ENCODE assay signal across 17 cellular contexts in the genomic region with DNA sequence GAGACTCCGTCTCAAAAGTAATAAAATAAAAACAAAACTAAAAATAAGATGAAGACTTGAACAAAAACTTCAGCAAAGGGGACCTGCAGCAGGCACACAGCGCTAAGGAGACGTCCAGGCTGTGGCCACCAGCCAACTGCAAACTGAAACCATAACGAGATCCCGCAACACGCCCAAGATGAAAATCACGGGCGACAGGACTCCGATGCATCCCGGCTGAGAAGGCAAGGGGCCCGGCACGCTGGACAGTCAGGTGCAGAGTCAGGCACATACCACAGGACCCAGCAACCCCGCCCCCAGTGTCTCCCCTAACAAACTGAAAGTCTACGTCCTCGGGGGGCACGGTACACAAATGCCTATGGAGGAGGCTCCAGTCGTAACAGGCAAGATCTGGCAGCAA. TPM values are rescaled to one million over a fixed set of nuclear protein-coding genes. Genes with fewer than 3 reads are reported as not detected.
DNase-seq lines count a peak whose midpoint lies in the region; ATAC-seq and TF ChIP-seq lines count a peak whose summit lies in the region.
"Had no signal": no experiment of that assay in that cellular context is flagged by ENCODE, and none has a peak within 500 bp of the region (broad histone marks: within the 10 kb centered on the region; RNA-seq: fewer than 3 reads in every experiment).

No MANE protein-coding gene starts in this region.

- no peak overlapping the region for H3K9ac ChIP-seq in skeletal muscle satellite cell (ENCODE audit: low read depth, low read length)

- H3K9me3 ChIP-seq in heart left ventricle = no peaks in the 10 kb centered on the region
- no peaks in the 10 kb centered on the region for H3K9me3 ChIP-seq in MG63
- no peaks in the 10 kb centered on the region for H3K9me3 ChIP-seq in skeletal muscle satellite cell (replicated peaks; ENCODE audit: low read length)
- H3K9me3 ChIP-seq: SJSA1 had no signal

- peaks cover 0 to 3% (median 0%) of the 10 kb centered on the region in 9 donors for H3K36me3 ChIP-seq in heart left ventricle
- H3K36me3 ChIP-seq in MG63 = no peaks in the 10 kb centered on the region; the same call in 1 of the 2 replicates
- H3K36me3 ChIP-seq in skeletal muscle satellite cell (ENCODE audit: insufficient read depth, low read length) = peaks cover 1% of the 10 kb centered on the region
- H3K36me3 ChIP-seq: SJSA1 had no signal

- no peak for TF ChIP-seq CTCF in heart left ventricle (IDR thresholded peaks at IDR 0.05)
- no peak for TF ChIP-seq CTCF in fibroblast of villous mesenchyme (IDR thresholded peaks at IDR 0.05; ENCODE audit: insufficient read depth, low read depth, low read length)

- H3K27me3 ChIP-seq in heart left ventricle (no peaks in the 10 kb centered on the region), MG63 (no peaks in the 10 kb centered on the region), skeletal muscle satellite cell (ENCODE audit: control insufficient read depth, insufficient read depth, low read length) (no peaks in the 10 kb centered on the region)
- H3K27me3 ChIP-seq: SJSA1 had no signal

- H3K27ac ChIP-seq in heart left ventricle = no peak overlapping the region
- H3K27ac ChIP-seq: SJSA1 had no signal

- no peak for ATAC-seq in Right ventricle myocardium inferior
- ATAC-seq in heart left ventricle = no peak

- no peaks in the 10 kb centered on the region for H3K4me1 ChIP-seq in heart left ventricle
- H3K4me1 ChIP-seq in skeletal muscle satellite cell (ENCODE audit: control insufficient read depth, insufficient read depth, low read length) = peaks cover 8% of the 10 kb centered on the region
- H3K4me1 ChIP-seq: SJSA1 had no signal

- peak; percentile 62 for DNase-seq in Right ventricle myocardium inferior (ENCODE audit: missing footprints)
- no peak for DNase-seq in heart left ventricle
- peak; percentile 23 for DNase-seq in MG63
- no peak for DNase-seq in fibroblast of villous mesenchyme (ENCODE audit: low read depth)
- DNase-seq in GM03348 (ENCODE audit: low spot score) = no peak
- no peak for DNase-seq in hippocampal formation (lab: John Stamatoyannopoulos, UW)
- DNase-seq: C1 segment of cervical spinal cord; CD8-positive, alpha-beta memory T cell; DMS53; H9; NCI-H1105; NCI-H2081; NCI-H226; NCI-H524; NCI-H82 had no signal

- H3K4me3 ChIP-seq in heart left ventricle (no peak overlapping the region), MG63 (peak overlapping the region; percentile 43), fibroblast of villous mesenchyme (ENCODE audit: low read depth, low read length) (peak overlapping the region; percentile 2), skeletal muscle satellite cell (ENCODE audit: low read length) (peak overlapping the region; percentile 45)
- H3K4me3 ChIP-seq: SJSA1 had no signal

- H3K4me2 ChIP-seq in skeletal muscle satellite cell (ENCODE audit: low read length) = peak overlapping the region; percentile 73

- TF ChIP-seq POLR2A in heart left ventricle (IDR thresholded peaks at IDR 0.05) = no peak

- intact Hi-C loops in Right ventricle myocardium inferior (cut with DNase I) (no loop called here), heart left ventricle (cut with DNase I) (no loop called here)

- 79 to 84% (median 82%) methylated on average over 14 to 17 of the region's 17 CpGs for WGBS in heart left ventricle, 4 donors

RNA-seq across cellular contexts. Expression of gene HRAS, which starts 9.2 kb away (rescaled TPM):
- total RNA-seq in Right ventricle myocardium inferior (57.5 TPM), heart left ventricle (10 to 100 TPM; 44.0 to 65.4 (median 55.6) TPM), fibroblast of villous mesenchyme (36.7 and 47.0 TPM in 2 replicates)
- polyA plus RNA-seq in heart left ventricle = 10 to 100 TPM; 83.3 to 99.3 TPM
- 78.8 and 207 TPM in 2 replicates for total RNA-seq in MG63 (2014; rRNA removed; shearing (Covaris generic); ENCODE audit: low replicate concordance)
- total RNA-seq in skeletal muscle satellite cell (2012; rRNA removed) = 44.9 and 70.6 TPM in 2 replicates

RNA-seq across cellular contexts. Expression of gene LRRC56, which starts 11.1 kb away (rescaled TPM):
- total RNA-seq in Right ventricle myocardium inferior (0.16 TPM), heart left ventricle (under 1 TPM in 7 of 9 donors, not detected in 2; 0.07 to 0.35 (median 0.20) TPM), fibroblast of villous mesenchyme (0.43 and 0.64 TPM in 2 replicates)
- under 1 TPM; 0.19 to 0.30 TPM for polyA plus RNA-seq in heart left ventricle
- total RNA-seq in MG63 (2014; rRNA removed; shearing (Covaris generic); ENCODE audit: low replicate concordance) = 0.63 TPM in 1 of 2 replicates, not detected in the other
- total RNA-seq in skeletal muscle satellite cell (2012; rRNA removed) = under 0.01 TPM in 2 replicates

RNA-seq across cellular contexts. Expression of gene RNH1, which starts 19.1 kb away (rescaled TPM):
- total RNA-seq in Right ventricle myocardium inferior = 190 TPM
- 100 to 1,000 TPM; 132 to 247 (median 158) TPM for total RNA-seq in heart left ventricle
- polyA plus RNA-seq in heart left ventricle = 100 to 1,000 TPM in 1 of 2 donors, 10 to 100 TPM in 1; 58.2 to 207 TPM
- total RNA-seq in MG63 (2014; rRNA removed; shearing (Covaris generic); ENCODE audit: low replicate concordance) = 556 and 832 TPM in 2 replicates
- 259 and 276 TPM in 2 replicates for total RNA-seq in fibroblast of villous mesenchyme
- total RNA-seq in skeletal muscle satellite cell (2012; rRNA removed) = 386 and 479 TPM in 2 replicates

RNA-seq across cellular contexts. Expression of gene LMNTD2, which starts 34.3 kb away (rescaled TPM):
- total RNA-seq in Right ventricle myocardium inferior (0.14 TPM), heart left ventricle (1 to 10 TPM in 2 of 9 donors, under 1 TPM in 5, not detected in 2; 0.10 to 1.6 (median 0.36) TPM), fibroblast of villous mesenchyme (1.6 and 2.2 TPM in 2 replicates)
- under 1 TPM; 0.32 to 0.53 TPM for polyA plus RNA-seq in heart left ventricle
- total RNA-seq in MG63 (2014; rRNA removed; shearing (Covaris generic); ENCODE audit: low replicate concordance) = 0.20 and 0.30 TPM in 2 replicates
- under 0.01 TPM in 1 of 2 replicates, not detected in the other for total RNA-seq in skeletal muscle satellite cell (2012; rRNA removed)

RNA-seq across cellular contexts. Expression of gene RASSF7, which starts 34.6 kb away (rescaled TPM):
- total RNA-seq in Right ventricle myocardium inferior (3.9 TPM), heart left ventricle (10 to 100 TPM in 1 of 9 donors, 1 to 10 TPM in 8; 1.1 to 15.5 (median 3.3) TPM), fibroblast of villous mesenchyme (14.2 and 15.5 TPM in 2 replicates)
- 10 to 100 TPM in 1 of 2 donors, 1 to 10 TPM in 1; 5.7 to 12.5 TPM for polyA plus RNA-seq in heart left ventricle
- total RNA-seq in MG63 (2014; rRNA removed; shearing (Covaris generic); ENCODE audit: low replicate concordance) = 3.0 and 25.8 TPM in 2 replicates
- 2.0 and 3.9 TPM in 2 replicates for total RNA-seq in skeletal muscle satellite cell (2012; rRNA removed)

Comparison
In these comparisons a context has a peak if more than half of its experiments do, and no peak if none do; other contexts are left out.
1. DNase-seq: peak in Right ventricle myocardium inferior (single experiment) and MG63 (single experiment); none in heart left ventricle (0 of 5), fibroblast of villous mesenchyme (single experiment), GM03348 (single experiment) and hippocampal formation (0 of 2).
2. H3K4me3 ChIP-seq: peak in MG63 (single experiment), fibroblast of villous mesenchyme (single experiment) and skeletal muscle satellite cell (single experiment); none in heart left ventricle (0 of 12).